Comparison of ENCODE assay signal across 1 cellular context in genomic region chr2:128376241-128377041, GRCh38.
TF ChIP-seq lines count a peak whose summit lies in the region.

No MANE protein-coding gene starts in this region.

TF ChIP-seq in H1, 55 proteins besides CTCF, POLR2A, EP300 and RAD21 (continued from another document):
- TF ChIP-seq, protein P1, sequence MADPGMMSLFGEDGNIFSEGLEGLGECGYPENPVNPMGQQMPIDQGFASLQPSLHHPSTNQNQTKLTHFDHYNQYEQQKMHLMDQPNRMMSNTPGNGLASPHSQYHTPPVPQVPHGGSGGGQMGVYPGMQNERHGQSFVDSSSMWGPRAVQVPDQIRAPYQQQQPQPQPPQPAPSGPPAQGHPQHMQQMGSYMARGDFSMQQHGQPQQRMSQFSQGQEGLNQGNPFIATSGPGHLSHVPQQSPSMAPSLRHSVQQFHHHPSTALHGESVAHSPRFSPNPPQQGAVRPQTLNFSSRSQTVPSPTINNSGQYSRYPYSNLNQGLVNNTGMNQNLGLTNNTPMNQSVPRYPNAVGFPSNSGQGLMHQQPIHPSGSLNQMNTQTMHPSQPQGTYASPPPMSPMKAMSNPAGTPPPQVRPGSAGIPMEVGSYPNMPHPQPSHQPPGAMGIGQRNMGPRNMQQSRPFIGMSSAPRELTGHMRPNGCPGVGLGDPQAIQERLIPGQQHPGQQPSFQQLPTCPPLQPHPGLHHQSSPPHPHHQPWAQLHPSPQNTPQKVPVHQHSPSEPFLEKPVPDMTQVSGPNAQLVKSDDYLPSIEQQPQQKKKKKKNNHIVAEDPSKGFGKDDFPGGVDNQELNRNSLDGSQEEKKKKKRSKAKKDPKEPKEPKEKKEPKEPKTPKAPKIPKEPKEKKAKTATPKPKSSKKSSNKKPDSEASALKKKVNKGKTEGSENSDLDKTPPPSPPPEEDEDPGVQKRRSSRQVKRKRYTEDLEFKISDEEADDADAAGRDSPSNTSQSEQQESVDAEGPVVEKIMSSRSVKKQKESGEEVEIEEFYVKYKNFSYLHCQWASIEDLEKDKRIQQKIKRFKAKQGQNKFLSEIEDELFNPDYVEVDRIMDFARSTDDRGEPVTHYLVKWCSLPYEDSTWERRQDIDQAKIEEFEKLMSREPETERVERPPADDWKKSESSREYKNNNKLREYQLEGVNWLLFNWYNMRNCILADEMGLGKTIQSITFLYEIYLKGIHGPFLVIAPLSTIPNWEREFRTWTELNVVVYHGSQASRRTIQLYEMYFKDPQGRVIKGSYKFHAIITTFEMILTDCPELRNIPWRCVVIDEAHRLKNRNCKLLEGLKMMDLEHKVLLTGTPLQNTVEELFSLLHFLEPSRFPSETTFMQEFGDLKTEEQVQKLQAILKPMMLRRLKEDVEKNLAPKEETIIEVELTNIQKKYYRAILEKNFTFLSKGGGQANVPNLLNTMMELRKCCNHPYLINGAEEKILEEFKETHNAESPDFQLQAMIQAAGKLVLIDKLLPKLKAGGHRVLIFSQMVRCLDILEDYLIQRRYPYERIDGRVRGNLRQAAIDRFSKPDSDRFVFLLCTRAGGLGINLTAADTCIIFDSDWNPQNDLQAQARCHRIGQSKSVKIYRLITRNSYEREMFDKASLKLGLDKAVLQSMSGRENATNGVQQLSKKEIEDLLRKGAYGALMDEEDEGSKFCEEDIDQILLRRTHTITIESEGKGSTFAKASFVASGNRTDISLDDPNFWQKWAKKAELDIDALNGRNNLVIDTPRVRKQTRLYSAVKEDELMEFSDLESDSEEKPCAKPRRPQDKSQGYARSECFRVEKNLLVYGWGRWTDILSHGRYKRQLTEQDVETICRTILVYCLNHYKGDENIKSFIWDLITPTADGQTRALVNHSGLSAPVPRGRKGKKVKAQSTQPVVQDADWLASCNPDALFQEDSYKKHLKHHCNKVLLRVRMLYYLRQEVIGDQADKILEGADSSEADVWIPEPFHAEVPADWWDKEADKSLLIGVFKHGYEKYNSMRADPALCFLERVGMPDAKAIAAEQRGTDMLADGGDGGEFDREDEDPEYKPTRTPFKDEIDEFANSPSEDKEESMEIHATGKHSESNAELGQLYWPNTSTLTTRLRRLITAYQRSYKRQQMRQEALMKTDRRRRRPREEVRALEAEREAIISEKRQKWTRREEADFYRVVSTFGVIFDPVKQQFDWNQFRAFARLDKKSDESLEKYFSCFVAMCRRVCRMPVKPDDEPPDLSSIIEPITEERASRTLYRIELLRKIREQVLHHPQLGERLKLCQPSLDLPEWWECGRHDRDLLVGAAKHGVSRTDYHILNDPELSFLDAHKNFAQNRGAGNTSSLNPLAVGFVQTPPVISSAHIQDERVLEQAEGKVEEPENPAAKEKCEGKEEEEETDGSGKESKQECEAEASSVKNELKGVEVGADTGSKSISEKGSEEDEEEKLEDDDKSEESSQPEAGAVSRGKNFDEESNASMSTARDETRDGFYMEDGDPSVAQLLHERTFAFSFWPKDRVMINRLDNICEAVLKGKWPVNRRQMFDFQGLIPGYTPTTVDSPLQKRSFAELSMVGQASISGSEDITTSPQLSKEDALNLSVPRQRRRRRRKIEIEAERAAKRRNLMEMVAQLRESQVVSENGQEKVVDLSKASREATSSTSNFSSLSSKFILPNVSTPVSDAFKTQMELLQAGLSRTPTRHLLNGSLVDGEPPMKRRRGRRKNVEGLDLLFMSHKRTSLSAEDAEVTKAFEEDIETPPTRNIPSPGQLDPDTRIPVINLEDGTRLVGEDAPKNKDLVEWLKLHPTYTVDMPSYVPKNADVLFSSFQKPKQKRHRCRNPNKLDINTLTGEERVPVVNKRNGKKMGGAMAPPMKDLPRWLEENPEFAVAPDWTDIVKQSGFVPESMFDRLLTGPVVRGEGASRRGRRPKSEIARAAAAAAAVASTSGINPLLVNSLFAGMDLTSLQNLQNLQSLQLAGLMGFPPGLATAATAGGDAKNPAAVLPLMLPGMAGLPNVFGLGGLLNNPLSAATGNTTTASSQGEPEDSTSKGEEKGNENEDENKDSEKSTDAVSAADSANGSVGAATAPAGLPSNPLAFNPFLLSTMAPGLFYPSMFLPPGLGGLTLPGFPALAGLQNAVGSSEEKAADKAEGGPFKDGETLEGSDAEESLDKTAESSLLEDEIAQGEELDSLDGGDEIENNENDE (IDR thresholded peaks at IDR 0.05; ENCODE audit: insufficient replicate concordance, low read length) = no peak
- no peak for TF ChIP-seq HDAC2 (IDR thresholded peaks at IDR 0.05; ENCODE audit: borderline replicate concordance in 1 of 2, low read depth in 2 of 2, low read length in 2 of 2)
- no peak for TF ChIP-seq BACH1 (IDR thresholded peaks at IDR 0.05; ENCODE audit: low read length)
- no peak for TF ChIP-seq RBBP5 (IDR thresholded peaks at IDR 0.05; ENCODE audit: borderline replicate concordance, low read depth, low read length)
